20 cellular contexts compared by ENCODE assay signal in genomic region chr1:185406006-185406974, GRCh38.
A peak's percentile ranks its signal among the peaks of the same experiment; 100 is the strongest.
DNase-seq lines count a peak whose midpoint lies in the region; ATAC-seq and TF ChIP-seq lines count a peak whose summit lies in the region.
"Had no signal": no experiment of that assay in that cellular context is flagged by ENCODE, and none has a peak within 500 bp of the region (broad histone marks: within the 10 kb centered on the region; RNA-seq: fewer than 3 reads in every experiment).

No MANE protein-coding gene starts in this region.

- TF ChIP-seq CTCF in OCI-LY3 (IDR thresholded peaks at IDR 0.05; ENCODE audit: low read depth, low read length) = no peak

- H3K4me3 Mint-ChIP-seq in T-helper 1 cell treated with Interleukin-12 subunit alpha and Interleukin-12 subunit beta and Interleukin-4 antibody, amounts not matched to agents 30 μg/mL and 1 μg/mL, for 36 hours = no peak overlapping the region
- no peak overlapping the region for H3K4me3 Mint-ChIP-seq in stimulated activated naive CD8-positive, alpha-beta T cell treated with anti-CD3 and anti-CD28 coated beads, Interleukin-15, amount 100 ng/mL, for 72 hours

- peak; percentile 48 for ATAC-seq in stimulated activated naive CD8-positive, alpha-beta T cell treated with anti-CD3 and anti-CD28 coated beads, Interleukin-15, amount 100 ng/mL, for 72 hours
- ATAC-seq in HG02970 (IDR thresholded peaks at IDR 0.05; ENCODE audit: low FRiP score, unreplicated experiment) (no peak), HG03342 (IDR thresholded peaks at IDR 0.05; ENCODE audit: unreplicated experiment) (no peak)

- peak overlapping the region; percentile 59 for H3K9ac ChIP-seq in OCI-LY3 (ENCODE audit: low read length)
- H3K9ac ChIP-seq: BLaER1, KMS-11 had no signal

- no peaks in the 10 kb centered on the region for H3K27me3 Mint-ChIP-seq in T-helper 1 cell treated with Interleukin-12 subunit alpha and Interleukin-12 subunit beta and Interleukin-4 antibody, amounts not matched to agents 30 μg/mL and 1 μg/mL, for 36 hours (ENCODE audit: low read depth)
- peaks cover 9% of the 10 kb centered on the region for H3K27me3 Mint-ChIP-seq in stimulated activated naive CD8-positive, alpha-beta T cell treated with anti-CD3 and anti-CD28 coated beads, Interleukin-15, amount 100 ng/mL, for 72 hours

- peaks cover 33% of the 10 kb centered on the region for H3K4me1 Mint-ChIP-seq in T-helper 1 cell treated with Interleukin-12 subunit alpha and Interleukin-12 subunit beta and Interleukin-4 antibody, amounts not matched to agents 30 μg/mL and 1 μg/mL, for 36 hours (ENCODE audit: low read depth)
- peaks cover 20% of the 10 kb centered on the region for H3K4me1 Mint-ChIP-seq in stimulated activated naive CD8-positive, alpha-beta T cell treated with anti-CD3 and anti-CD28 coated beads, Interleukin-15, amount 100 ng/mL, for 72 hours

- no peaks in the 10 kb centered on the region for H4K20me1 ChIP-seq in OCI-LY3 (ENCODE audit: insufficient read depth, low read length)
- H4K20me1 ChIP-seq: BLaER1 had no signal

- H3K79me2 ChIP-seq in OCI-LY3 (ENCODE audit: low read length) = peaks cover 3% of the 10 kb centered on the region; the same call in 1 of the 2 replicates

- H3K4me1 ChIP-seq in OCI-LY3 (ENCODE audit: low read length) = peaks cover 76% of the 10 kb centered on the region
- H3K4me1 ChIP-seq: BLaER1 had no signal

- H3K36me3 Mint-ChIP-seq in T-helper 1 cell treated with Interleukin-12 subunit alpha and Interleukin-12 subunit beta and Interleukin-4 antibody, amounts not matched to agents 30 μg/mL and 1 μg/mL, for 36 hours (ENCODE audit: low read depth) = peaks cover 28% of the 10 kb centered on the region

- peak overlapping the region; percentile 88 for H3K27ac ChIP-seq in OCI-LY3 (ENCODE audit: low read length)
- H3K27ac ChIP-seq: BLaER1, KMS-11, RWPE1, SJSA1 had no signal

- H3K4me2 ChIP-seq in OCI-LY3 (ENCODE audit: low read length) = peak overlapping the region; percentile 31
- H3K4me2 ChIP-seq: BLaER1, KMS-11 had no signal

- H3K27me3 ChIP-seq in OCI-LY3 (ENCODE audit: low read depth, low read length) = no peaks in the 10 kb centered on the region
- H3K27me3 ChIP-seq: BLaER1, MG63, SJSA1 had no signal

- H2AFZ ChIP-seq in OCI-LY3 (ENCODE audit: low read depth, low read length) = no peak overlapping the region

- H3K4me3 ChIP-seq in OCI-LY3 (ENCODE audit: low read length) = no peak overlapping the region
- H3K4me3 ChIP-seq: BLaER1, MG63, SJSA1 had no signal

- peak overlapping the region; percentile 37 for H3K27ac Mint-ChIP-seq in T-helper 1 cell treated with Interleukin-12 subunit alpha and Interleukin-12 subunit beta and Interleukin-4 antibody, amounts not matched to agents 30 μg/mL and 1 μg/mL, for 36 hours
- H3K27ac Mint-ChIP-seq in stimulated activated naive CD8-positive, alpha-beta T cell treated with anti-CD3 and anti-CD28 coated beads, Interleukin-15, amount 100 ng/mL, for 72 hours = no peak overlapping the region

- DNase-seq in T-helper 1 cell (no peak), foreskin melanocyte (peak; percentile 94), NCI-H446 treated with DMSO at 0.1 percent for 48 hours (lab: John Stamatoyannopoulos, UW) (no peak)
- DNase-seq in stimulated activated naive CD8-positive, alpha-beta T cell treated with anti-CD3 and anti-CD28 coated beads, Interleukin-15, amount 100 ng/mL, for 72 hours = no peak
- DNase-seq: 8988T; CD8-positive, alpha-beta memory T cell; GF-D8; HCEC 1CT; MG63; NCI-H1105; NCI-H187; NCI-H510A treated with DMSO at 0.1 percent for 48 hours had no signal

- peaks cover 21% of the 10 kb centered on the region for H3K36me3 ChIP-seq in OCI-LY3 (replicated peaks; ENCODE audit: low read depth, low read length)
- H3K36me3 ChIP-seq: BLaER1, MG63, SJSA1 had no signal

- H3K9me3 ChIP-seq in OCI-LY3 (ENCODE audit: insufficient read depth, low read length) = peaks cover 13% of the 10 kb centered on the region
- H3K9me3 ChIP-seq: BLaER1, MG63, SJSA1 had no signal

- peaks cover 20% of the 10 kb centered on the region for H3K9me3 Mint-ChIP-seq in T-helper 1 cell treated with Interleukin-12 subunit alpha and Interleukin-12 subunit beta and Interleukin-4 antibody, amounts not matched to agents 30 μg/mL and 1 μg/mL, for 36 hours
- peaks cover 7 to 12% of the 10 kb centered on the region in 2 donors for H3K9me3 Mint-ChIP-seq in stimulated activated naive CD8-positive, alpha-beta T cell treated with anti-CD3 and anti-CD28 coated beads, Interleukin-15, amount 100 ng/mL, for 72 hours
